20 cellular contexts compared by ENCODE assay signal in genomic region chr4:176444741-176445140, GRCh38.
DNase-seq lines count a peak whose midpoint lies in the region; ATAC-seq and TF ChIP-seq lines count a peak whose summit lies in the region.
"Had no signal": no experiment of that assay in that cellular context is flagged by ENCODE, and none has a peak within 500 bp of the region (broad histone marks: within the 10 kb centered on the region; RNA-seq: fewer than 3 reads in every experiment).

No MANE protein-coding gene starts in this region.

- peak overlapping the region; percentile 61; the same call in 1 of the 2 replicates for H3K4me2 ChIP-seq in HCT116 (ENCODE audit: low read length)

- DNase-seq in HCT116 (ENCODE audit: low read depth, low spot score) = no peak
- DNase-seq in adipocyte (ENCODE audit: low read depth) = peak; percentile 68
- peak; percentile 90 for DNase-seq in fibroblast of peridontal ligament (ENCODE audit: extremely low read depth)
- peak; percentile 62 for DNase-seq in stromal cell of bone marrow (ENCODE audit: low read depth)
- no peak for DNase-seq in activated effector memory CD4-positive, alpha-beta T cell treated with anti-CD3 and anti-CD28 coated beads, Interleukin-2, amount 50 U/mL, for 16 hours
- no peak for DNase-seq in activated CD4-positive, alpha-beta T cell treated with anti-CD3 and anti-CD28 coated beads for 1 hour
- DNase-seq: activated gamma-delta T cell; body of pancreas; dorsolateral prefrontal cortex; esophagus squamous epithelium; left colon; NCI-H1105; NCI-H82; RPMI8226; sigmoid colon; stimulated activated CD4-positive, alpha-beta T cell treated with anti-CD3 and anti-CD28 coated beads, Interleukin-4, amount 100 ng/mL, for 24 hours; stimulated activated CD8-positive, alpha-beta memory T cell treated with anti-CD3 and anti-CD28 coated beads, Interleukin-4, amount 100 ng/mL, for 48 hours had no signal

- intact Hi-C loops in HCT116 (cut with micrococcal nuclease) = no loop called here

- RAD21 ChIA-PET in HCT116 (lab: Charles Lee; ENCODE audit: low non-redundant PET in 1 of 2, low total read pairs in 2 of 2, uncharacterized antibody in 2 of 2, unreplicated experiment in 2 of 2) = no interaction called here

- H3K9ac ChIP-seq in HCT116 (ENCODE audit: low read length) (no peak overlapping the region), adipocyte (ENCODE audit: low read length) (no peak overlapping the region)

- POLR2A ChIA-PET in HCT116 (lab: Charles Lee) = no interaction called here

- no TSS peak for BruUV-seq in HCT116 (replicated peaks; lab: Mats Ljungman, UMichigan)

- H3K27me3 ChIP-seq in HCT116 (ENCODE audit: insufficient read depth, low read length) = no peaks in the 10 kb centered on the region
- H3K27me3 ChIP-seq in adipocyte (replicated peaks; ENCODE audit: control insufficient read depth, insufficient read depth, low read length) = no peaks in the 10 kb centered on the region
- H3K27me3 ChIP-seq: body of pancreas, dorsolateral prefrontal cortex, esophagus squamous epithelium, sigmoid colon had no signal

- no peaks in the 10 kb centered on the region for H3K79me2 ChIP-seq in HCT116 (ENCODE audit: insufficient read depth, low read length)

- no peak for TF ChIP-seq POLR2A in HCT116 (IDR thresholded peaks at IDR 0.05; ENCODE audit: borderline replicate concordance, extremely low read depth, insufficient read depth, insufficient read length)

- H2AFZ ChIP-seq in HCT116 (ENCODE audit: low read depth, low read length, poor library complexity, severe bottlenecking) = no peak overlapping the region

- H3K4me1 ChIP-seq in HCT116 (ENCODE audit: control insufficient read depth in 1 of 2, insufficient read depth in 2 of 2, low read length in 2 of 2) = peaks cover 15 to 30% of the 10 kb centered on the region in 2 experiments
- peaks cover 25% of the 10 kb centered on the region for H3K4me1 ChIP-seq in adipocyte (ENCODE audit: control insufficient read depth, insufficient read depth, low read length)
- H3K4me1 ChIP-seq: body of pancreas, esophagus squamous epithelium, sigmoid colon had no signal

- no peaks in the 10 kb centered on the region for H3K9me2 ChIP-seq in HCT116 (ENCODE audit: insufficient read depth)

- no peaks in the 10 kb centered on the region for H4K20me1 ChIP-seq in HCT116 (ENCODE audit: insufficient read depth)

- TF ChIP-seq RAD21 in HCT116 (IDR thresholded peaks at IDR 0.05; ENCODE audit: low read depth) = no peak

- no peak for TF ChIP-seq CTCF in HCT116 (IDR thresholded peaks at IDR 0.05 in 2 of 3, conservative IDR thresholded peaks at IDR 0.05 in 1 of 3; ENCODE audit: borderline replicate concordance in 1 of 3, insufficient read depth in 1 of 3, low read depth in 2 of 3, low read length in 2 of 3)

- ATAC-seq in HCT116 = no peak
- ATAC-seq in GM19452 (IDR thresholded peaks at IDR 0.05; ENCODE audit: unreplicated experiment) = no peak
- ATAC-seq: activated CD4-positive, CD25-positive, alpha-beta regulatory T cell treated with anti-CD3 and anti-CD28 coated beads, Interleukin-2, amount 50 U/mL, for 24 hours; body of pancreas; K562; left colon had no signal

- H3K9me3 ChIP-seq in HCT116 (ENCODE audit: control insufficient read depth in 1 of 2, insufficient read depth in 1 of 2, low read depth in 1 of 2, low read length in 2 of 2) = no peaks in the 10 kb centered on the region
- H3K9me3 ChIP-seq in adipocyte (ENCODE audit: control insufficient read depth, low read length) = no peaks in the 10 kb centered on the region
- H3K9me3 ChIP-seq: body of pancreas, esophagus squamous epithelium, sigmoid colon had no signal

- no peak overlapping the region for H3K4me3 ChIP-seq in HCT116 (replicated peaks in 1 of 2; ENCODE audit: low read depth in 1 of 2, low read length in 2 of 2)
- peak overlapping the region; percentile 9 for H3K4me3 ChIP-seq in adipocyte (ENCODE audit: low read length)
- H3K4me3 ChIP-seq: body of pancreas, dorsolateral prefrontal cortex, esophagus squamous epithelium, K562, sigmoid colon had no signal

- CTCF ChIA-PET in HCT116 (lab: Charles Lee) = interaction anchor here (1.3 kb wide), 1 partner anchor 602 kb away, joined by 3 read pairs; no protein-coding TSS in a partner anchor

- no peak overlapping the region for H3K27ac ChIP-seq in HCT116 (ENCODE audit: low read depth, low read length)
- H3K27ac ChIP-seq: body of pancreas, dorsolateral prefrontal cortex, esophagus squamous epithelium, sigmoid colon had no signal

- H3K36me3 ChIP-seq in HCT116 (ENCODE audit: control insufficient read depth in 1 of 2, insufficient read depth in 2 of 2, low read length in 2 of 2) (no peaks in the 10 kb centered on the region), adipocyte (ENCODE audit: control insufficient read depth, insufficient read depth, low read length, severe bottlenecking) (no peaks in the 10 kb centered on the region)
- H3K36me3 ChIP-seq: esophagus squamous epithelium, sigmoid colon had no signal

TF ChIP-seq in HCT116, 20 proteins besides CTCF, POLR2A, EP300 and RAD21:
- TF ChIP-seq ZNF274 (IDR thresholded peaks at IDR 0.05; ENCODE audit: low read depth, low read length) = no peak
- TF ChIP-seq SRF (IDR thresholded peaks at IDR 0.05; ENCODE audit: low read depth) = no peak
- no peak for TF ChIP-seq EZH2phosphoT487 (IDR thresholded peaks at IDR 0.05; ENCODE audit: borderline replicate concordance)
- TF ChIP-seq SIN3A (IDR thresholded peaks at IDR 0.05; ENCODE audit: low read depth) = no peak
- TF ChIP-seq JUND (IDR thresholded peaks at IDR 0.05) = no peak
- TF ChIP-seq CBX3 (IDR thresholded peaks at IDR 0.05; ENCODE audit: low read depth) = no peak
- TF ChIP-seq CEBPB (IDR thresholded peaks at IDR 0.05; ENCODE audit: low read depth) = no peak
- TF ChIP-seq ELF1 (IDR thresholded peaks at IDR 0.05; ENCODE audit: borderline replicate concordance, low read depth) = no peak
- no peak for TF ChIP-seq REST (IDR thresholded peaks at IDR 0.05; ENCODE audit: low read depth)
- TF ChIP-seq ATF3 (IDR thresholded peaks at IDR 0.05) = no peak
- no peak for TF ChIP-seq POLR2AphosphoS5 (IDR thresholded peaks at IDR 0.05; ENCODE audit: low read depth, low read length)
- no peak for TF ChIP-seq SP1 (IDR thresholded peaks at IDR 0.05; ENCODE audit: low read depth)
- TF ChIP-seq, protein P1, sequence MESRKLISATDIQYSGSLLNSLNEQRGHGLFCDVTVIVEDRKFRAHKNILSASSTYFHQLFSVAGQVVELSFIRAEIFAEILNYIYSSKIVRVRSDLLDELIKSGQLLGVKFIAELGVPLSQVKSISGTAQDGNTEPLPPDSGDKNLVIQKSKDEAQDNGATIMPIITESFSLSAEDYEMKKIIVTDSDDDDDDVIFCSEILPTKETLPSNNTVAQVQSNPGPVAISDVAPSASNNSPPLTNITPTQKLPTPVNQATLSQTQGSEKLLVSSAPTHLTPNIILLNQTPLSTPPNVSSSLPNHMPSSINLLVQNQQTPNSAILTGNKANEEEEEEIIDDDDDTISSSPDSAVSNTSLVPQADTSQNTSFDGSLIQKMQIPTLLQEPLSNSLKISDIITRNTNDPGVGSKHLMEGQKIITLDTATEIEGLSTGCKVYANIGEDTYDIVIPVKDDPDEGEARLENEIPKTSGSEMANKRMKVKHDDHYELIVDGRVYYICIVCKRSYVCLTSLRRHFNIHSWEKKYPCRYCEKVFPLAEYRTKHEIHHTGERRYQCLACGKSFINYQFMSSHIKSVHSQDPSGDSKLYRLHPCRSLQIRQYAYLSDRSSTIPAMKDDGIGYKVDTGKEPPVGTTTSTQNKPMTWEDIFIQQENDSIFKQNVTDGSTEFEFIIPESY (IDR thresholded peaks at IDR 0.05; ENCODE audit: extremely low read depth, insufficient replicate concordance, low read length) = no peak
TF ChIP-seq in HCT116: peak in this region for 0.

Comparison
In these comparisons a context has a peak if more than half of its experiments do, and no peak if none do; other contexts are left out.
1. DNase-seq: peak in adipocyte (single experiment), fibroblast of peridontal ligament (single experiment) and stromal cell of bone marrow (single experiment); none in HCT116 (single experiment), activated effector memory CD4-positive, alpha-beta T cell treated with anti-CD3 and anti-CD28 coated beads, Interleukin-2, amount 50 U/mL, for 16 hours (single experiment) and activated CD4-positive, alpha-beta T cell treated with anti-CD3 and anti-CD28 coated beads for 1 hour (single experiment).